ENCODE assay signal across 8 cellular contexts in genomic region chr7:74289660-74290589, GRCh38. TPM values are rescaled to one million over a fixed set of nuclear protein-coding genes. Genes with fewer than 3 reads are reported as not detected.
DNase-seq lines count a peak whose midpoint lies in the region; ATAC-seq, FAIRE-seq and TF ChIP-seq lines count a peak whose summit lies in the region.

No MANE protein-coding gene starts in this region.

- H3K9me1 ChIP-seq in endothelial cell of umbilical vein (replicated peaks; ENCODE audit: control insufficient read depth, extremely low read depth, insufficient read depth, low read length), result no peaks in the 10 kb centered on the region

- dilution Hi-C loops in endothelial cell of umbilical vein (cut with MboI; ENCODE audit: extremely low pct_ligation_motif_present, low sequenced_read_pairs), result no loop called here

- H3K9ac ChIP-seq in endothelial cell of umbilical vein (replicated peaks; ENCODE audit: extremely low read depth, insufficient read depth, low read length) (peak overlapping the region; percentile 73), muscle layer of colon (ENCODE audit: low read length) (peak overlapping the region; percentile 36)

- POLR2A ChIA-PET in endothelial cell of umbilical vein (lab: Charles Lee), result interaction anchor here (0.9 kb wide), 1 partner anchor 10 kb away, joined by 3 read pairs; no protein-coding TSS in a partner anchor

- no TSS peak for BruUV-seq in endothelial cell of umbilical vein (replicated peaks; lab: Mats Ljungman, UMichigan)

- H3K27me3 ChIP-seq in BE2C (peaks cover 3% of the 10 kb centered on the region; the same call in 1 of the 2 replicates), HAP-1 (ENCODE audit: low read depth) (no peaks in the 10 kb centered on the region), endothelial cell of umbilical vein (ENCODE audit: control insufficient read depth in 2 of 2, insufficient read depth in 2 of 2, low read length in 2 of 2) (no peaks in the 10 kb centered on the region), muscle layer of colon (ENCODE audit: control insufficient read depth in 1 of 2, insufficient read depth in 2 of 2, low read length in 2 of 2) (no peaks in the 10 kb centered on the region), upper lobe of right lung (no peaks in the 10 kb centered on the region)

- no peak for TF ChIP-seq POLR2A in endothelial cell of umbilical vein (IDR thresholded peaks at IDR 0.05; ENCODE audit: low read depth, low read length)

- peaks cover 38% of the 10 kb centered on the region for H3K79me2 ChIP-seq in endothelial cell of umbilical vein (ENCODE audit: control insufficient read depth, insufficient read depth, low read length)

- intact Hi-C loops in endothelial cell of umbilical vein (cut with micrococcal nuclease) (loop anchor here (1.0 to 5.0 kb wide), 5 partner anchors 11 to 103 kb away; partner anchors contain the start of gene RFC2), upper lobe of right lung (cut with DNase I) (no loop called here)

- CTCF ChIA-PET in endothelial cell of umbilical vein (lab: Charles Lee), result interaction anchor here (1.4 to 5.6 kb wide), 6 partner anchors 10 to 111 kb away, joined by 3 to 33 read pairs (median 20); no protein-coding TSS in a partner anchor

- H3K36me3 ChIP-seq in BE2C (no peaks in the 10 kb centered on the region), HAP-1 (replicated peaks) (no peaks in the 10 kb centered on the region), endothelial cell of umbilical vein (ENCODE audit: control insufficient read depth in 2 of 2, extremely low read depth in 1 of 2, insufficient read depth in 2 of 2, low read length in 2 of 2) (no peaks in the 10 kb centered on the region), muscle layer of colon (ENCODE audit: insufficient read depth, low read length) (no peaks in the 10 kb centered on the region), upper lobe of right lung (no peaks in the 10 kb centered on the region)

- no peak for FAIRE-seq in endothelial cell of umbilical vein (lab: Jason Lieb, UNC)
- no peak for FAIRE-seq in HTR-8/SVneo (lab: Jason Lieb, UNC)

- H4K20me1 ChIP-seq in endothelial cell of umbilical vein (replicated peaks; ENCODE audit: control insufficient read depth, extremely low read depth, insufficient read depth, low read length), result no peaks in the 10 kb centered on the region

- TF ChIP-seq CTCF in BE2C (IDR thresholded peaks at IDR 0.05; ENCODE audit: low read depth, low read length) (no peak), endothelial cell of umbilical vein (IDR thresholded peaks at IDR 0.05; ENCODE audit: extremely low read depth in 1 of 2, insufficient read depth in 1 of 2, low read depth in 1 of 2, low read length in 2 of 2) (no peak), upper lobe of right lung (IDR thresholded peaks at IDR 0.05) (no peak)

- H3K4me3 ChIP-seq in BE2C (ENCODE audit: low read depth, low read length), result peak overlapping the region; percentile 61
- peak overlapping the region; percentile 56 for H3K4me3 ChIP-seq in HAP-1
- H3K4me3 ChIP-seq in endothelial cell of umbilical vein (replicated peaks in 1 of 3; ENCODE audit: insufficient read depth in 1 of 3, low read depth in 1 of 3, low read length in 3 of 3), result peak overlapping the region; percentile 75 to 90 (median 85)
- peak overlapping the region; percentile 70 to 93 for H3K4me3 ChIP-seq in muscle layer of colon (ENCODE audit: low read depth in 1 of 2, low read length in 2 of 2)
- H3K4me3 ChIP-seq in upper lobe of right lung, result peak overlapping the region; percentile 68

- H3K27ac ChIP-seq in endothelial cell of umbilical vein (ENCODE audit: insufficient read depth, low read depth, low read length) (peak overlapping the region; percentile 29), muscle layer of colon (ENCODE audit: low read depth, low read length) (peak overlapping the region; percentile 75), upper lobe of right lung (no peak overlapping the region)

- H2AFZ ChIP-seq in endothelial cell of umbilical vein (ENCODE audit: low read depth, low read length), result peak overlapping the region; percentile 53

- DNase-seq in BE2C (no peak), HAP-1 (ENCODE audit: low spot score in 2 of 2) (peak in 1 of 2 experiments; percentile 27), endothelial cell of umbilical vein (ENCODE audit: low read depth, low spot score) (no peak), upper lobe of right lung (peak; percentile 76), HTR-8/SVneo (ENCODE audit: insufficient read length, low spot score) (no peak)
- DNase-seq in activated CD4-positive, alpha-beta T cell treated with anti-CD3 and anti-CD28 coated beads, Interleukin-2, amount 50 U/mL, for 48 hours, result peak; percentile 10 to 22

- in situ Hi-C loops in HAP-1 (cut with MboI; ENCODE audit: low sequenced_read_pairs), result no loop called here

- H3K4me1 ChIP-seq in BE2C (peaks cover 10% of the 10 kb centered on the region), HAP-1 (peaks cover 16% of the 10 kb centered on the region), endothelial cell of umbilical vein (ENCODE audit: control insufficient read depth, extremely low read depth, insufficient read depth, low read length) (peaks cover 11% of the 10 kb centered on the region), muscle layer of colon (ENCODE audit: insufficient read depth, low read length) (peaks cover 30% of the 10 kb centered on the region), upper lobe of right lung (peaks cover 24% of the 10 kb centered on the region)

- no peaks in the 10 kb centered on the region for H3K9me3 ChIP-seq in BE2C
- no peaks in the 10 kb centered on the region for H3K9me3 ChIP-seq in HAP-1
- H3K9me3 ChIP-seq in endothelial cell of umbilical vein (replicated peaks; ENCODE audit: control insufficient read depth, insufficient read depth, low read length), result no peaks in the 10 kb centered on the region
- H3K9me3 ChIP-seq in muscle layer of colon (ENCODE audit: low read length), result no peaks in the 10 kb centered on the region
- no peaks in the 10 kb centered on the region for H3K9me3 ChIP-seq in upper lobe of right lung

- peak overlapping the region; percentile 86 for H3K4me2 ChIP-seq in endothelial cell of umbilical vein (ENCODE audit: insufficient read depth, low read length)

- ATAC-seq in upper lobe of right lung (peak; percentile 12), HG03108 (IDR thresholded peaks at IDR 0.05; ENCODE audit: unreplicated experiment) (no peak)

TF ChIP-seq in endothelial cell of umbilical vein, 7 proteins besides CTCF, POLR2A, EP300 and RAD21:
- TF ChIP-seq JUN (IDR thresholded peaks at IDR 0.05; ENCODE audit: borderline replicate concordance, insufficient read depth, insufficient read length, low read depth) (no peak), MYC (IDR thresholded peaks at IDR 0.05; ENCODE audit: low read depth, low read length) (no peak), MAX (IDR thresholded peaks at IDR 0.05; ENCODE audit: insufficient read depth, insufficient read length) (no peak), POLR2AphosphoS5 (IDR thresholded peaks at IDR 0.05; ENCODE audit: insufficient read depth, low read depth, low read length) (no peak), GATA2 (IDR thresholded peaks at IDR 0.05; ENCODE audit: insufficient read depth, insufficient read length, low read depth, low read length) (no peak), FOS (IDR thresholded peaks at IDR 0.05; ENCODE audit: borderline replicate concordance, insufficient read depth, low read length) (no peak), EZH2 (IDR thresholded peaks at IDR 0.05; ENCODE audit: borderline replicate concordance, low read depth, low read length, severe bottlenecking) (no peak)

RNA-seq across cellular contexts. Expression of gene CLIP2, which starts 0.7 kb away (rescaled TPM):
- 55.1 TPM for polyA plus RNA-seq in BE2C (2012; ENCODE audit: insufficient read depth, insufficient read length, low read depth)
- total RNA-seq in endothelial cell of umbilical vein, result 37.1 and 38.0 TPM in 2 replicates
- 8.1 and 8.3 TPM in 2 replicates for polyA plus RNA-seq in endothelial cell of umbilical vein
- 8.6 and 10.3 TPM in 2 replicates for polyA plus RNA-seq in endothelial cell of umbilical vein (2011; cell fraction: cytosol; rRNA removed)
- polyA plus RNA-seq in endothelial cell of umbilical vein (2011; cell fraction: nucleus; rRNA removed), result 12.8 and 13.4 TPM in 2 replicates
- polyA plus RNA-seq in endothelial cell of umbilical vein (2012), result 14.5 and 18.6 TPM in 2 replicates
- polyA minus RNA-seq in endothelial cell of umbilical vein, result 16.3 and 16.4 TPM in 2 replicates
- polyA minus RNA-seq in endothelial cell of umbilical vein (2011; cell fraction: cytosol; rRNA and poly(A)+ RNA removed), result 3.8 TPM
- polyA minus RNA-seq in endothelial cell of umbilical vein (2011; cell fraction: nucleus; rRNA and poly(A)+ RNA removed), result 11.4 and 21.5 TPM in 2 replicates
- total RNA-seq in upper lobe of right lung, result 24.3 TPM

RNA-seq across cellular contexts. Expression of gene RFC2, which starts 35.7 kb away (rescaled TPM):
- 47.7 TPM for polyA plus RNA-seq in BE2C (2012; ENCODE audit: insufficient read depth, insufficient read length, low read depth)
- total RNA-seq in endothelial cell of umbilical vein (40.0 and 44.3 TPM in 2 replicates), upper lobe of right lung (16.3 TPM)
- 17.8 and 24.4 TPM in 2 replicates for polyA plus RNA-seq in endothelial cell of umbilical vein
- 29.2 and 35.4 TPM in 2 replicates for polyA plus RNA-seq in endothelial cell of umbilical vein (2011; cell fraction: cytosol; rRNA removed)
- polyA plus RNA-seq in endothelial cell of umbilical vein (2011; cell fraction: nucleus; rRNA removed), result 17.6 and 18.0 TPM in 2 replicates
- 20.6 and 30.8 TPM in 2 replicates for polyA plus RNA-seq in endothelial cell of umbilical vein (2012)
- 32.7 and 46.1 TPM in 2 replicates for polyA minus RNA-seq in endothelial cell of umbilical vein
- 52.8 TPM for polyA minus RNA-seq in endothelial cell of umbilical vein (2011; cell fraction: cytosol; rRNA and poly(A)+ RNA removed)
- 8.2 and 13.6 TPM in 2 replicates for polyA minus RNA-seq in endothelial cell of umbilical vein (2011; cell fraction: nucleus; rRNA and poly(A)+ RNA removed)

Comparison
In these comparisons a context has a peak if more than half of its experiments do, and no peak if none do; other contexts are left out.
1. DNase-seq: peak in activated CD4-positive, alpha-beta T cell treated with anti-CD3 and anti-CD28 coated beads, Interleukin-2, amount 50 U/mL, for 48 hours (2 of 2) and upper lobe of right lung (single experiment); none in BE2C (single experiment), endothelial cell of umbilical vein (single experiment) and HTR-8/SVneo (single experiment).
2. Peak in every context shown above with its lines, with median percentiles within 50 percentile points of each other: H3K4me3 ChIP-seq.